Comparison of ENCODE assay signal across 12 cellular contexts in the genomic region with DNA sequence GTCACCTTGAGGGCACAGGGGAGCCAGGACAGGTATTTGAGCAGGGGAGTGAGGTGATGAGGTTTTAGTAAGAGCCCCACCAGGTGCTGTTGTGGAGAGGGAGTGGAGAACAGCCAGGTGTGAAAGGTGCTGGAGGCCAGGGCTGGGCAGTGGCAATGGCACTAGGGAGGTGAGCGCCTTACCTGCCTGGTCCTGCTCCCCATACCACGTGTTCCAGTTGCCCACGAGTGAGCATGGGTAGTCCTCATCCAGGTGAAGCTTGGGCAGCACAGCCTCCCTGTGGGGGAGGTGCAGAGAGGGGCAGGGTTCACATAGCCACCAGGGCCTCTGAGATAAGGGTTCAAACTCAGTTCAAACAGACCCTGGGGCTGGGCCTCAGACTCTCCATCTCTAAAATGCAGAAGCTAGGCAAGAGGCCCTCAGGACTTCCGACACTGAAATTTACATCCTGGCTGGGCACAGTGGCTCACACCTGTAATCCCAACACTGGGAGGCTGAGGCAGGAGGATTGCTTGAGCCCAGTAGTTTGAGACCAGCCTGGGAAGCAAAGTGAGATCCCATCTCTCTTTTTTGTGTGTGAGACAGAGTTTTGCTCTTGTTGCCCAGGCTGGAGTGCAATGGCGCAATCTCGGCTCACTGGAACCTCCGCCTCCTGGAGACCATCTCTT.
"Had no signal": no experiment of that assay in that cellular context is flagged by ENCODE, and none has a peak within 500 bp of the region (broad histone marks: within the 10 kb centered on the region; RNA-seq: fewer than 3 reads in every experiment).

No MANE protein-coding gene starts in this region.

- H3K27ac Mint-ChIP-seq: memory B cell; stimulated activated effector memory CD8-positive, alpha-beta T cell treated with anti-CD3 and anti-CD28 coated beads, Interleukin-12 subunit alpha, Interleukin-12 subunit beta, amount 100 ng/mL, for 72 hours had no signal

- H3K27ac ChIP-seq: neutrophil, pancreas had no signal

- DNase-seq: activated CD4-positive, CD25-positive, alpha-beta regulatory T cell treated with anti-CD3 and anti-CD28 coated beads, Interleukin-2, amount 50 U/mL, for 72 hours; activated gamma-delta T cell treated with Interleukin-2 at 50 U/mL for 16 hours; effector CD8-positive, alpha-beta T cell; naive thymus-derived CD8-positive, alpha-beta T cell; pancreas; stimulated activated CD4-positive, alpha-beta T cell treated with anti-CD3 and anti-CD28 coated beads, Interleukin-4, amount 100 ng/mL, for 24 hours had no signal

- H3K4me3 ChIP-seq: pancreas, smooth muscle cell had no signal

- H3K27me3 ChIP-seq: neutrophil, pancreas had no signal

- H3K4me3 Mint-ChIP-seq: memory B cell; naive thymus-derived CD8-positive, alpha-beta T cell; stimulated activated effector memory CD8-positive, alpha-beta T cell treated with anti-CD3 and anti-CD28 coated beads, Interleukin-12 subunit alpha, Interleukin-12 subunit beta, amount 100 ng/mL, for 72 hours had no signal

- H3K9me3 ChIP-seq: neutrophil, pancreas had no signal

- H3K36me3 ChIP-seq: neutrophil had no signal

- H3K9me3 Mint-ChIP-seq: activated naive CD4-positive, alpha-beta T cell treated with anti-CD3 and anti-CD28 coated beads, Interleukin-2, amount 50 U/mL, for 72 hours; memory B cell; naive thymus-derived CD8-positive, alpha-beta T cell; stimulated activated effector memory CD8-positive, alpha-beta T cell treated with anti-CD3 and anti-CD28 coated beads, Interleukin-12 subunit alpha, Interleukin-12 subunit beta, amount 100 ng/mL, for 72 hours had no signal

- H3K4me1 Mint-ChIP-seq: memory B cell had no signal

- H3K27me3 Mint-ChIP-seq: memory B cell; naive thymus-derived CD8-positive, alpha-beta T cell had no signal

- H3K4me1 ChIP-seq: pancreas had no signal

- ATAC-seq: activated naive CD4-positive, alpha-beta T cell treated with anti-CD3 and anti-CD28 coated beads, Interleukin-2, amount 50 U/mL, for 72 hours; naive thymus-derived CD8-positive, alpha-beta T cell; pancreas; sciatic nerve; stimulated activated effector memory CD8-positive, alpha-beta T cell treated with anti-CD3 and anti-CD28 coated beads, Interleukin-12 subunit alpha, Interleukin-12 subunit beta, amount 100 ng/mL, for 72 hours had no signal
